15 cellular contexts compared by ENCODE assay signal in genomic region chr10:11831520-11831951, GRCh38. TPM values are rescaled to one million over a fixed set of nuclear protein-coding genes. Genes with fewer than 3 reads are reported as not detected.
DNase-seq lines count a peak whose midpoint lies in the region; ATAC-seq and TF ChIP-seq lines count a peak whose summit lies in the region.
"Had no signal": no experiment of that assay in that cellular context is flagged by ENCODE, and none has a peak within 500 bp of the region (broad histone marks: within the 10 kb centered on the region; RNA-seq: fewer than 3 reads in every experiment).

No MANE protein-coding gene starts in this region.

- CTCF ChIA-PET in Calu3 (lab: Charles Lee), result interaction anchor here (0.9 to 2.0 kb wide), 2 partner anchors 11 to 38 kb away, joined by 3 to 13 read pairs; no protein-coding TSS in a partner anchor

- H3K27me3 Mint-ChIP-seq in Calu3 (ENCODE audit: unreplicated experiment), result no peaks in the 10 kb centered on the region

- DNase-seq in Calu3 (peak; percentile 37), OCI-M1 (lab: John Stamatoyannopoulos, UW) (peak; percentile 22), fibroblast of peridontal ligament (ENCODE audit: extremely low read depth) (peak; percentile 19), mucosa of gallbladder (ENCODE audit: low spot score) (peak; percentile 44), kidney glomerular epithelial cell (lab: John Stamatoyannopoulos, UW) (no peak), NCI-H345 treated with DMSO at 0.1 percent for 48 hours (lab: John Stamatoyannopoulos, UW; ENCODE audit: unreplicated experiment) (no peak)
- DNase-seq: activated CD4-positive, alpha-beta T cell treated with anti-CD3 and anti-CD28 coated beads, Interleukin-2, amount 50 U/mL, for 1 hour; activated T-cell treated with anti-CD3 and anti-CD28 coated beads, Interleukin-2, amount 50 U/mL, for 48 hours; DMS 273 treated with DMSO at 0.1 percent for 48 hours; NCI-H187; SHP77 treated with DMSO at 0.1 percent for 48 hours; stimulated activated CD4-positive, alpha-beta T cell treated with anti-CD3 and anti-CD28 coated beads, Interleukin-12 subunit alpha, Interleukin-12 subunit beta, amount 100 ng/mL, for 4 hours; T-helper 9 cell had no signal

- intact Hi-C loops in Calu3 (cut with micrococcal nuclease; ENCODE audit: unreplicated experiment), result loop anchor here (2.0 kb wide), 1 partner anchor 43 kb away; no protein-coding TSS in a partner anchor

- peaks cover 29% of the 10 kb centered on the region for H3K36me3 Mint-ChIP-seq in Calu3 (ENCODE audit: insufficient read depth, unreplicated experiment)

- no peaks in the 10 kb centered on the region for H3K9me3 Mint-ChIP-seq in Calu3 (ENCODE audit: low read depth, unreplicated experiment)

- no peak for TF ChIP-seq POLR2A in GM18505 (IDR thresholded peaks at IDR 0.05; ENCODE audit: borderline replicate concordance, extremely low read depth, insufficient read depth, insufficient read length)

- BruUV-seq in Calu3 (replicated peaks; lab: Mats Ljungman, UMichigan), result no TSS peak

- peak overlapping the region; percentile 59 for H3K4me3 Mint-ChIP-seq in Calu3 (ENCODE audit: low read depth, unreplicated experiment)

- peak overlapping the region; percentile 97 for H3K27ac Mint-ChIP-seq in Calu3 (ENCODE audit: unreplicated experiment)

- H3K4me1 Mint-ChIP-seq in Calu3 (ENCODE audit: low read depth, unreplicated experiment), result peaks cover 49% of the 10 kb centered on the region

- no peak for TF ChIP-seq CTCF in Calu3 (IDR thresholded peaks at IDR 0.05; ENCODE audit: unreplicated experiment)

- no peak for ATAC-seq in GM18867 (IDR thresholded peaks at IDR 0.05; ENCODE audit: unreplicated experiment)
- ATAC-seq in GM18505 (IDR thresholded peaks at IDR 0.05; ENCODE audit: unreplicated experiment), result no peak

RNA-seq across cellular contexts. Expression of gene PROSER2, which starts 8.4 kb away (rescaled TPM):
- total RNA-seq in Calu3 (2022) (18.8 and 19.5 TPM in 2 replicates), mucosa of gallbladder (8.8 TPM)

Comparison
In these comparisons a context has a peak if more than half of its experiments do, and no peak if none do; other contexts are left out.
1. DNase-seq: peak in Calu3 (single experiment), OCI-M1 (single experiment), fibroblast of peridontal ligament (single experiment) and mucosa of gallbladder (single experiment); none in kidney glomerular epithelial cell (single experiment) and NCI-H345 treated with DMSO at 0.1 percent for 48 hours (single experiment).